Comparison of ENCODE assay signal across 8 cellular contexts in genomic region chrX:53321216-53321942, GRCh38. TPM values are rescaled to one million over a fixed set of nuclear protein-coding genes. Genes with fewer than 3 reads are reported as not detected.
DNase-seq lines count a peak whose midpoint lies in the region; ATAC-seq and TF ChIP-seq lines count a peak whose summit lies in the region.

No MANE protein-coding gene starts in this region.

- no peak overlapping the region for H2BK5ac ChIP-seq in neuronal stem cell (ENCODE audit: low read length)

- no peak overlapping the region for H2BK120ac ChIP-seq in neuronal stem cell (ENCODE audit: low read depth, low read length)

- H3K9me3 Mint-ChIP-seq in T-cell: no peaks in the 10 kb centered on the region

- H3K36me3 ChIP-seq in fibroblast of lung (ENCODE audit: control insufficient read depth, insufficient read depth, low read length): no peaks in the 10 kb centered on the region
- no peaks in the 10 kb centered on the region for H3K36me3 ChIP-seq in neuronal stem cell (replicated peaks in 1 of 2; ENCODE audit: control insufficient read depth in 2 of 2, insufficient read depth in 2 of 2, low read length in 2 of 2)

- H3K79me1 ChIP-seq in neuronal stem cell (ENCODE audit: low read depth, low read length): peaks cover 2% of the 10 kb centered on the region

- H3K27ac ChIP-seq in fibroblast of lung (ENCODE audit: insufficient read depth, low read length) (no peak overlapping the region), neuronal stem cell (replicated peaks; ENCODE audit: low read length) (no peak overlapping the region)

- peaks cover 18 to 34% (median 20%) of the 10 kb centered on the region in 3 donors for H3K4me1 Mint-ChIP-seq in T-cell

- POLR2A ChIA-PET in T-cell (lab: Charles Lee): no interaction called here

- H3K23ac ChIP-seq in neuronal stem cell (ENCODE audit: low read depth, low read length, poor library complexity): no peak overlapping the region

- no peak overlapping the region for H2BK12ac ChIP-seq in neuronal stem cell (ENCODE audit: low read length)

- peak overlapping the region; percentile 13; the same call in 1 of the 2 replicates for H3K4me3 ChIP-seq in GM08714 (ENCODE audit: low read length)
- peak overlapping the region in 3 of 4 experiments; percentile 58 to 66 (median 60) for H3K4me3 ChIP-seq in fibroblast of lung (replicated peaks in 1 of 4; ENCODE audit: control extremely low read depth in 1 of 4, insufficient read depth in 1 of 4, low read depth in 3 of 4, low read length in 4 of 4)
- peak overlapping the region; percentile 43 to 80 for H3K4me3 ChIP-seq in neuronal stem cell (ENCODE audit: low read length in 2 of 2)

- peaks cover 41% of the 10 kb centered on the region for H3K27me3 ChIP-seq in fibroblast of lung (ENCODE audit: control insufficient read depth, insufficient read depth, low read length)
- H3K27me3 ChIP-seq in neuronal stem cell (ENCODE audit: control insufficient read depth in 3 of 3, insufficient read depth in 3 of 3, low read depth in 1 of 3, low read length in 3 of 3): peaks cover 11 to 53% (median 46%) of the 10 kb centered on the region in 3 experiments

- peak overlapping the region; percentile 70 to 81 (median 78) for H3K4me3 Mint-ChIP-seq in T-cell

- ATAC-seq in T-cell (replicated peaks in 1 of 4): peak; percentile 59 to 74 (median 66)
- no peak for ATAC-seq in GM19452 (IDR thresholded peaks at IDR 0.05; ENCODE audit: unreplicated experiment)
- ATAC-seq in HG02588 (IDR thresholded peaks at IDR 0.05; ENCODE audit: unreplicated experiment): no peak

- WGBS in neuronal stem cell (ENCODE audit: extremely low coverage in 2 of 2, insufficient read length in 2 of 2, insufficient replicate concordance in 1 of 2), 2 donors: no CpG with 5 or more reads among the region's 60 CpGs

- H2AK5ac ChIP-seq in neuronal stem cell (ENCODE audit: low read depth, low read length): no peak overlapping the region

- peaks cover 44 to 71% of the 10 kb centered on the region in 2 donors for H3K27me3 Mint-ChIP-seq in T-cell

- peak in 4 of 34 experiments; percentile 3 to 26 (median 11) for DNase-seq in T-cell
- no peak for DNase-seq in fibroblast of lung (ENCODE audit: low read depth in 2 of 2)
- DNase-seq in neuronal stem cell (ENCODE audit: low spot score): no peak
- no peak for DNase-seq in ureter (ENCODE audit: low spot score)
- no peak for DNase-seq in GM19240 (ENCODE audit: insufficient read length, low spot score)

- no peak overlapping the region for H4K91ac ChIP-seq in neuronal stem cell (ENCODE audit: low read depth, low read length, poor library complexity)

- no peak overlapping the region for H3K27ac Mint-ChIP-seq in T-cell

- H3K9me3 ChIP-seq in fibroblast of lung (ENCODE audit: control insufficient read depth, insufficient read depth, low read depth, low read length) (no peaks in the 10 kb centered on the region), neuronal stem cell (replicated peaks in 1 of 2; ENCODE audit: control insufficient read depth in 2 of 2, insufficient read depth in 1 of 2, low read depth in 1 of 2, low read length in 2 of 2) (no peaks in the 10 kb centered on the region)

- H3K14ac ChIP-seq in neuronal stem cell (ENCODE audit: low read length): no peak overlapping the region

- no peak for TF ChIP-seq CTCF in fibroblast of lung (conservative IDR thresholded peaks at IDR 0.05 in 1 of 2, IDR thresholded peaks at IDR 0.05 in 1 of 2; ENCODE audit: low read depth in 1 of 2, low read length in 2 of 2)

- no peak overlapping the region for H3K4ac ChIP-seq in neuronal stem cell (ENCODE audit: low read length)

- H3K9ac ChIP-seq in fibroblast of lung (ENCODE audit: insufficient read depth, low read length): no peak overlapping the region
- H3K9ac ChIP-seq in neuronal stem cell (ENCODE audit: low read depth, low read length, poor library complexity): no peak overlapping the region

- no peak overlapping the region for H2AFZ ChIP-seq in fibroblast of lung (ENCODE audit: low read length)
- H2AFZ ChIP-seq in neuronal stem cell (ENCODE audit: low read length): peak overlapping the region; percentile 83

- H4K8ac ChIP-seq in neuronal stem cell (ENCODE audit: low read depth, low read length): no peak overlapping the region

- CTCF ChIA-PET in T-cell (lab: Charles Lee): interaction anchor here in 1 of 2 donors (1.3 kb wide), 1 partner anchor 124 kb away, joined by 4 read pairs; no protein-coding TSS in a partner anchor

- no peak overlapping the region for H3K18ac ChIP-seq in neuronal stem cell (ENCODE audit: low read length)

- H4K20me1 ChIP-seq in fibroblast of lung (ENCODE audit: control insufficient read depth, extremely low read depth, insufficient read depth, low read length): peaks cover 1% of the 10 kb centered on the region

- H3K4me2 ChIP-seq in fibroblast of lung (ENCODE audit: extremely low read depth, insufficient read depth, low read length) (peak overlapping the region; percentile 48), neuronal stem cell (ENCODE audit: insufficient read depth, low read length, poor library complexity, severe bottlenecking) (peak overlapping the region; percentile 89)

- H3K36me3 Mint-ChIP-seq in T-cell: no peaks in the 10 kb centered on the region

- H3K79me2 ChIP-seq in fibroblast of lung (ENCODE audit: control insufficient read depth, insufficient read depth, low read length): no peaks in the 10 kb centered on the region

- no peak overlapping the region for H2BK15ac ChIP-seq in neuronal stem cell (ENCODE audit: low read length)

- H3K4me1 ChIP-seq in fibroblast of lung (ENCODE audit: control insufficient read depth, extremely low read depth, insufficient read depth, low read length): no peaks in the 10 kb centered on the region
- H3K4me1 ChIP-seq in neuronal stem cell (ENCODE audit: control insufficient read depth in 2 of 2, insufficient read depth in 1 of 2, low read depth in 1 of 2, low read length in 2 of 2): peaks cover 0 to 3% of the 10 kb centered on the region in 2 donors

RNA-seq across cellular contexts. Expression of gene IQSEC2, which starts 40.0 kb away (rescaled TPM):
- total RNA-seq in T-cell: 1 to 10 TPM; 1.2 to 2.0 (median 1.4) TPM
- total RNA-seq in fibroblast of lung: 3.6 and 9.9 TPM in 2 replicates
- polyA plus RNA-seq in fibroblast of lung: 5.9 and 7.4 TPM in 2 replicates
- 14.1 and 18.9 TPM in 2 replicates for polyA plus RNA-seq in fibroblast of lung (2012)
- polyA minus RNA-seq in fibroblast of lung (ENCODE audit: low replicate concordance): 31.8 and 32.2 TPM in 2 replicates
- polyA plus RNA-seq in neuronal stem cell (2013, experiment 1 of 2): 12.5 TPM
- polyA plus RNA-seq in neuronal stem cell (2013, experiment 2 of 2): 13.1 TPM
- total RNA-seq in ureter: 31.7 TPM

Comparison
In these comparisons a context has a peak if more than half of its experiments do, and no peak if none do; other contexts are left out.
1. ATAC-seq: peak in T-cell (4 of 4); none in GM19452 (single experiment) and HG02588 (single experiment).
2. Peak in every context shown above with its lines, with median percentiles within 50 percentile points of each other: H3K4me3 ChIP-seq.